Comparison of ENCODE assay signal across 8 cellular contexts in genomic region chr20:653110-653589, GRCh38. TPM values are rescaled to one million over a fixed set of nuclear protein-coding genes. Genes with fewer than 3 reads are reported as not detected.
DNase-seq lines count a peak whose midpoint lies in the region; FAIRE-seq and TF ChIP-seq lines count a peak whose summit lies in the region.

SRXN1 (minus strand) TSS chr20:653200; CDS start chr20:653185, 15 bp downstream.

- H3K9me3 ChIP-seq in Loucy (ENCODE audit: insufficient read depth, low read depth, low read length) (no peaks in the 10 kb centered on the region), astrocyte (ENCODE audit: insufficient read depth, low read depth, low read length) (no peaks in the 10 kb centered on the region), hepatocyte (ENCODE audit: low read depth) (no peaks in the 10 kb centered on the region)

- peaks cover 18% of the 10 kb centered on the region for H3K36me3 Mint-ChIP-seq in astrocyte (ENCODE audit: low read depth, unreplicated experiment)

- H3K79me2 ChIP-seq in Loucy (ENCODE audit: insufficient read depth, low read length) (no peaks in the 10 kb centered on the region), astrocyte (ENCODE audit: insufficient read depth, low read length) (peaks cover 47% of the 10 kb centered on the region), hepatocyte (peaks cover 4% of the 10 kb centered on the region)

- H3K9ac ChIP-seq in Loucy (ENCODE audit: low read depth, low read length, poor library complexity, severe bottlenecking) (no peak within 1 kb of the TSS), astrocyte (ENCODE audit: low read length) (peak within 1 kb of the TSS; percentile 93)

- peaks cover 10% of the 10 kb centered on the region for H3K27me3 Mint-ChIP-seq in astrocyte (ENCODE audit: low read depth, unreplicated experiment)

- H3K27me3 ChIP-seq in Loucy (ENCODE audit: insufficient read depth, low read length, poor library complexity, severe bottlenecking): no peaks in the 10 kb centered on the region
- peaks cover 3% of the 10 kb centered on the region for H3K27me3 ChIP-seq in astrocyte (ENCODE audit: insufficient read depth, low read length)
- peaks cover 16% of the 10 kb centered on the region for H3K27me3 ChIP-seq in hepatocyte

- H3K36me3 ChIP-seq in Loucy (ENCODE audit: insufficient read depth, low read length) (no peaks in the 10 kb centered on the region), astrocyte (ENCODE audit: insufficient read depth, low read length) (peaks cover 8% of the 10 kb centered on the region), hepatocyte (replicated peaks; ENCODE audit: insufficient read depth, low read depth) (no peaks in the 10 kb centered on the region)

- H4K20me1 ChIP-seq in Loucy (ENCODE audit: insufficient read depth, low read length, poor library complexity, severe bottlenecking) (no peaks in the 10 kb centered on the region), astrocyte (ENCODE audit: insufficient read depth, low read length) (peaks cover 43% of the 10 kb centered on the region), hepatocyte (ENCODE audit: insufficient read depth, poor library complexity, severe bottlenecking) (no peaks in the 10 kb centered on the region)

- H3K4me2 ChIP-seq in Loucy (ENCODE audit: low read depth, low read length, poor library complexity, severe bottlenecking): peak within 1 kb of the TSS; percentile 22
- peak within 1 kb of the TSS; percentile 95 for H3K4me2 ChIP-seq in astrocyte (ENCODE audit: low read length)
- peak within 1 kb of the TSS; percentile 89 for H3K4me2 ChIP-seq in hepatocyte

- peak within 1 kb of the TSS; percentile 84 for H3K27ac Mint-ChIP-seq in astrocyte (ENCODE audit: unreplicated experiment)

- H3K4me1 ChIP-seq in Loucy (ENCODE audit: insufficient read depth, low read length, poor library complexity, severe bottlenecking): no peaks in the 10 kb centered on the region
- H3K4me1 ChIP-seq in astrocyte (ENCODE audit: insufficient read depth, low read length): peaks cover 15% of the 10 kb centered on the region
- peaks cover 10% of the 10 kb centered on the region for H3K4me1 ChIP-seq in hepatocyte (ENCODE audit: insufficient read depth)

- peaks cover 6% of the 10 kb centered on the region for H3K4me1 Mint-ChIP-seq in astrocyte (ENCODE audit: low read depth, unreplicated experiment)

- peak within 1 kb of the TSS; percentile 84 for H3K4me3 ChIP-seq in GM08714 (ENCODE audit: low read length)
- H3K4me3 ChIP-seq in Loucy (ENCODE audit: low read length, poor library complexity, severe bottlenecking): no peak within 1 kb of the TSS
- peak within 1 kb of the TSS; percentile 97 for H3K4me3 ChIP-seq in astrocyte (ENCODE audit: insufficient read depth, low read depth, low read length)
- H3K4me3 ChIP-seq in hepatocyte: peak within 1 kb of the TSS; percentile 63
- peak within 1 kb of the TSS; percentile 70 for H3K4me3 ChIP-seq in retinal pigment epithelial cell (ENCODE audit: low read length)

- no peak within 1 kb of the TSS for H2AFZ ChIP-seq in Loucy (ENCODE audit: low read length)
- peak within 1 kb of the TSS; percentile 80 for H2AFZ ChIP-seq in astrocyte (ENCODE audit: low read depth, low read length)
- peak within 1 kb of the TSS; percentile 75 for H2AFZ ChIP-seq in hepatocyte

- H3K9me3 Mint-ChIP-seq in astrocyte (ENCODE audit: unreplicated experiment): no peaks in the 10 kb centered on the region

- 0% methylated on average over 1 of the region's 74 CpGs for WGBS in hepatocyte (ENCODE audit: low lambda C conversion rate, missing lambda C conversion rate)

- no peak for FAIRE-seq in astrocyte (lab: Jason Lieb, UNC)

- H3K9me2 ChIP-seq in Loucy (replicated peaks; ENCODE audit: low read depth, low read length): no peaks in the 10 kb centered on the region
- no peaks in the 10 kb centered on the region for H3K9me2 ChIP-seq in hepatocyte (replicated peaks; ENCODE audit: insufficient read depth)

- no peaks in the 10 kb centered on the region for H3F3A ChIP-seq in Loucy (ENCODE audit: low read depth)

- DNase-seq in GOT3 (lab: John Stamatoyannopoulos, UW) (peak; percentile 86), T-helper 22 cell (ENCODE audit: low read depth) (peak; percentile 57), astrocyte (ENCODE audit: low read depth) (peak; percentile 86), hepatocyte (ENCODE audit: low spot score) (peak; percentile 96), retinal pigment epithelial cell (ENCODE audit: low read depth) (peak; percentile 68), OCI-M2 (lab: John Stamatoyannopoulos, UW; ENCODE audit: unreplicated experiment) (no peak)

- peak within 1 kb of the TSS; percentile 85 for H3K4me3 Mint-ChIP-seq in astrocyte (ENCODE audit: unreplicated experiment)

- TF ChIP-seq CTCF in Loucy (conservative IDR thresholded peaks at IDR 0.05; ENCODE audit: low read length) (peak; percentile 34; the same call in 1 of the 2 replicates), astrocyte (IDR thresholded peaks at IDR 0.05; ENCODE audit: insufficient read depth, low read depth, low read length) (no peak), hepatocyte (IDR thresholded peaks at IDR 0.05; ENCODE audit: poor library complexity) (peak; percentile 64), retinal pigment epithelial cell (conservative IDR thresholded peaks at IDR 0.05; ENCODE audit: low read depth, low read length) (peak; percentile 56)

- H3K27ac ChIP-seq in astrocyte (ENCODE audit: low read depth, low read length) (peak within 1 kb of the TSS; percentile 87), hepatocyte (peak within 1 kb of the TSS; percentile 88)

RNA-seq across cellular contexts. Expression of gene SRXN1, which starts in this region (rescaled TPM):
- total RNA-seq in astrocyte: 15.9 and 17.7 TPM in 2 replicates
- total RNA-seq in hepatocyte: 40.0 and 42.2 TPM in 2 replicates
- 26.9 and 39.6 TPM in 2 replicates for polyA plus RNA-seq in hepatocyte

Comparison
In these comparisons a context has a peak if more than half of its experiments do, and no peak if none do; other contexts are left out.
1. H3K4me2 ChIP-seq: peak in every context shown above with its lines; median percentile 95 in astrocyte; 89 in hepatocyte; 22 in Loucy.